ENCODE assay signal across 14 cellular contexts in the genomic region with DNA sequence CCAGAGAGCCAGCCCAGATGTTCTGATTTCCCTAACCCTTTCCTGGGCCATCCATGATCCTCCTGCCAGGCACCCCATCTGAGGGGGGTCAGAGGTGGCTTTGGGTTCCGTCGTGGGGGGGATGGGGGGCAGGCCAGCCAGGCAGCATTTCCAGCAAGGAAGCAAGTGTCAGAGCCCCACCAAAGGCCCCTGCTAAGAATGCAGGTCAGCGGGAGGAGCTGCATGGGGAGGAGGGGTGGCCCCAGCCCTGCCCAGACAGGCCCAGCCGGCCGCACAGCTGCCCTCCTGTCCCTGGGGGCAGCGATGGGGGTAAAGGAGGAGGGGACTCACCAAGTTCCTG. TPM values are rescaled to one million over a fixed set of nuclear protein-coding genes. Genes with fewer than 3 reads are reported as not detected.
DNase-seq lines count a peak whose midpoint lies in the region; ATAC-seq, FAIRE-seq and TF ChIP-seq lines count a peak whose summit lies in the region.
"Had no signal": no experiment of that assay in that cellular context is flagged by ENCODE, and none has a peak within 500 bp of the region (broad histone marks: within the 10 kb centered on the region; RNA-seq: fewer than 3 reads in every experiment).

No MANE protein-coding gene starts in this region.

- 65% methylated on average over 6 of the region's 6 CpGs for WGBS in GM12878 (ENCODE audit: insufficient coverage, insufficient replicate concordance, low lambda C conversion rate, missing lambda C conversion rate)
- WGBS in pancreas, 2 donors, result 14 to 21% methylated on average over 6 of the region's 6 CpGs
- WGBS in aorta, 2 donors, result 17 to 21% methylated on average over 6 of the region's 6 CpGs

- TF ChIP-seq CTCF in C4-2B (conservative IDR thresholded peaks at IDR 0.05) (peak; percentile 81), HEK293 (tag by site-specific recombination; IDR thresholded peaks at IDR 0.05) (no peak), GM12878 (IDR thresholded peaks at IDR 0.05 in 2 of 3, conservative IDR thresholded peaks at IDR 0.05 in 1 of 3; ENCODE audit: control insufficient read depth in 2 of 3, extremely low read depth in 1 of 3, insufficient read depth in 1 of 3, low read depth in 3 of 3, low read length in 3 of 3) (no peak), pancreas (IDR thresholded peaks at IDR 0.05) (peak in 1 of 4 donors; percentile 7)

- H3K4me1 ChIP-seq in HEK293 (ENCODE audit: control insufficient read depth, insufficient read depth, low read length), result no peaks in the 10 kb centered on the region; the same call in 1 of the 2 replicates
- H3K4me1 ChIP-seq in GM12878 (ENCODE audit: control insufficient read depth, insufficient read depth, low read length), result peaks cover 22% of the 10 kb centered on the region
- peaks cover 8 to 26% (median 16%) of the 10 kb centered on the region in 3 donors for H3K4me1 ChIP-seq in pancreas
- no peaks in the 10 kb centered on the region for H3K4me1 ChIP-seq in aorta (ENCODE audit: control insufficient read depth in 1 of 2, insufficient read depth in 2 of 2, low read length in 2 of 2)

- intact Hi-C loops in GM12878 (cut with micrococcal nuclease; ENCODE audit: unreplicated experiment), result no loop called here
- intact Hi-C loops in pancreas (cut with DNase I), result loop anchor here in 2 of 3 donors (5.0 to 10.0 kb wide), 3 partner anchors 49 to 179 kb away; no protein-coding TSS in a partner anchor
- intact Hi-C loops in aorta (cut with DNase I), result loop anchor here (5.0 kb wide), 2 partner anchors 129 to 179 kb away; partner anchors contain the start of gene CDK5RAP3 (in 2 of the 2)

- POLR2A ChIA-PET in HEK293 (lab: Yijun Ruan, JAX), result interaction anchor here (0.8 to 2.6 kb wide), 4 partner anchors 41 to 103 kb away, joined by 4 to 10 read pairs (median 6); partner anchors contain the start of gene SP2
- POLR2A ChIA-PET in GM12878 (lab: Charles Lee), result interaction anchor here (1.2 to 1.7 kb wide), 5 partner anchors 12 to 127 kb away, joined by 5 to 6 read pairs (median 6); partner anchors contain the start of genes CDK5RAP3, LRRC46, MRPL10 and SP2

- no peak for TF ChIP-seq POLR2A in GM12878 (IDR thresholded peaks at IDR 0.05; ENCODE audit: low read depth, low read length)

- no peak for ATAC-seq in GM12878
- ATAC-seq in pancreas, result no peak
- ATAC-seq in aorta (ENCODE audit: low FRiP score), result no peak
- ATAC-seq: right cardiac atrium, Right ventricle myocardium inferior had no signal

- FAIRE-seq in GM12878 (lab: Jason Lieb, UNC), result no peak
- FAIRE-seq in pancreas (lab: Jason Lieb, UNC), result no peak
- FAIRE-seq: frontal cortex, TTC549 had no signal

- DNase-seq in GM12878 (ENCODE audit: low read depth, low spot score) (no peak), pancreas (no peak), NCI-H526 (lab: John Stamatoyannopoulos, UW) (no peak), aorta (no peak), KG1 (lab: John Stamatoyannopoulos, UW) (no peak)

- peak overlapping the region; percentile 24; the same call in 1 of the 2 replicates for H3K4me2 ChIP-seq in GM12878 (ENCODE audit: control insufficient read depth, insufficient read depth)

- no peak for TF ChIP-seq RAD21 in GM12878 (IDR thresholded peaks at IDR 0.05; ENCODE audit: insufficient read depth, low read depth, low read length)

- no peaks in the 10 kb centered on the region for H3K79me2 ChIP-seq in GM12878 (ENCODE audit: control insufficient read depth, insufficient read depth, low read length)

- H2AFZ ChIP-seq in GM12878 (ENCODE audit: control insufficient read depth, low read depth, low read length), result no peak overlapping the region; the same call in 1 of the 2 replicates

- H3K9me3 ChIP-seq in HEK293 (ENCODE audit: control insufficient read depth, insufficient read depth, low read depth, low read length), result no peaks in the 10 kb centered on the region
- H3K9me3 ChIP-seq in GM12878 (replicated peaks; ENCODE audit: control insufficient read depth, insufficient read depth, low read length), result no peaks in the 10 kb centered on the region
- no peaks in the 10 kb centered on the region for H3K9me3 ChIP-seq in pancreas
- H3K9me3 ChIP-seq in aorta (ENCODE audit: control insufficient read depth, low read length), result no peaks in the 10 kb centered on the region
- H3K9me3 ChIP-seq: neutrophil had no signal

- no peak for TF ChIP-seq EP300 in GM12878 (IDR thresholded peaks at IDR 0.05; ENCODE audit: borderline replicate concordance in 1 of 2, control insufficient read depth in 1 of 2, low read depth in 2 of 2, low read length in 2 of 2)

- in situ Hi-C loops in GM12878 (cut with MboI), result loop anchor here (5.0 to 10.0 kb wide), 3 partner anchors 49 to 781 kb away; partner anchors contain the start of gene HOXB9

- no TSS peak for BruUV-seq in GM12878 (replicated peaks; lab: Mats Ljungman, UMichigan)

- H3K4me3 ChIP-seq in HEK293 (ENCODE audit: low read depth, low read length), result no peak overlapping the region
- no peak overlapping the region for H3K4me3 ChIP-seq in GM12878
- no peak overlapping the region for H3K4me3 ChIP-seq in pancreas
- H3K4me3 ChIP-seq in aorta (ENCODE audit: low read length in 2 of 2), result no peak overlapping the region

- RAD21 ChIA-PET in GM12878 (lab: Charles Lee; ENCODE audit: unreplicated experiment), result interaction anchor here (0.9 to 7.7 kb wide), 10 partner anchors 11 to 175 kb away, joined by 3 to 206 read pairs (median 8); partner anchors contain the start of genes CDK5RAP3 and SP2

- H3K27me3 ChIP-seq in GM12878 (replicated peaks in 1 of 2; ENCODE audit: control insufficient read depth in 2 of 2, insufficient read depth in 2 of 2, low read length in 1 of 2) (peaks cover 4 to 6% of the 10 kb centered on the region in 2 experiments), pancreas (peaks cover 0 to 7% (median 2%) of the 10 kb centered on the region in 4 donors), aorta (ENCODE audit: control insufficient read depth in 1 of 2, insufficient read depth in 2 of 2, low read length in 1 of 2) (no peaks in the 10 kb centered on the region)

- CTCF ChIA-PET in HEK293 (lab: Yijun Ruan, JAX) (interaction anchor here (0.5 to 19.4 kb wide), 23 partner anchors 9 to 269 kb away, joined by 3 to 837 read pairs (median 4); partner anchors contain the start of genes CDK5RAP3, LRRC46, MRPL10 and OSBPL7), GM12878 (lab: Yijun Ruan, JAX) (interaction anchor here (0.6 to 12.4 kb wide), 15 partner anchors 9 to 174 kb away, joined by 3 to 502 read pairs (median 11); partner anchors contain the start of genes CDK5RAP3, LRRC46, MRPL10 and OSBPL7)

- SMC1A ChIA-PET in GM12878 (lab: Charles Lee; ENCODE audit: uncharacterized antibody, unreplicated experiment), result interaction anchor here (1.0 to 13.1 kb wide), 13 partner anchors 8 to 177 kb away, joined by 3 to 231 read pairs (median 4); partner anchors contain the start of genes CDK5RAP3, LRRC46, MRPL10 and PNPO

- no peaks in the 10 kb centered on the region for H4K20me1 ChIP-seq in GM12878 (ENCODE audit: control insufficient read depth, insufficient read depth)

- H3K36me3 ChIP-seq in HEK293 (ENCODE audit: control insufficient read depth in 2 of 2, insufficient read depth in 1 of 2, low read length in 2 of 2) (peaks cover 0 to 16% of the 10 kb centered on the region in 2 experiments; a peak in 1 of 3 replicates), GM12878 (ENCODE audit: control insufficient read depth in 2 of 2, insufficient read depth in 2 of 2, low read length in 1 of 2) (no peaks in the 10 kb centered on the region), pancreas (no peaks in the 10 kb centered on the region), aorta (ENCODE audit: control insufficient read depth in 1 of 2, insufficient read depth in 2 of 2, low read length in 1 of 2) (no peaks in the 10 kb centered on the region)

- H3K9ac ChIP-seq in GM12878 (ENCODE audit: control insufficient read depth, insufficient read depth, low read length), result no peak overlapping the region

- H3K27ac ChIP-seq in C4-2B (peak overlapping the region; percentile 57), HEK293 (ENCODE audit: extremely low read depth, low read depth, low read length) (no peak overlapping the region), GM12878 (ENCODE audit: control insufficient read depth, insufficient read depth) (no peak overlapping the region), pancreas (peak overlapping the region in 3 of 4 donors; percentile 12 to 51 (median 13)), aorta (ENCODE audit: low read depth in 1 of 2, low read length in 2 of 2) (no peak overlapping the region)
- H3K27ac ChIP-seq: neutrophil had no signal

RNA-seq across cellular contexts. Expression of gene SCRN2, which starts 2.3 kb away (rescaled TPM):
- total RNA-seq in GM12878 (2013; cell fraction: nucleolus; rRNA removed), result 53.1 and 65.3 TPM in 2 replicates
- total RNA-seq in GM12878 (2014; rRNA removed), result 33.3 and 39.3 TPM in 2 replicates
- total RNA-seq in GM12878 (2014; rRNA removed; fragmentation: Illumina TruSeq; extraction: Trizol), result 13.5 TPM in 2 replicates
- 28.9 and 30.5 TPM in 2 replicates for total RNA-seq in GM12878 (2021)
- 12.7 TPM for polyA plus RNA-seq in GM12878 (2011; ENCODE audit: low read depth)
- 9.7 and 15.4 TPM in 2 replicates for polyA plus RNA-seq in GM12878 (2011; rRNA removed)
- 28.5 and 36.7 TPM in 2 replicates for polyA plus RNA-seq in GM12878 (2011; cell fraction: cytosol; rRNA removed)
- polyA plus RNA-seq in GM12878 (2011; cell fraction: nucleus; rRNA removed), result 140 and 158 TPM in 2 replicates
- 28.3 and 28.5 TPM in 2 replicates for polyA plus RNA-seq in GM12878 (2012)
- 3.0 and 10.8 TPM in 2 replicates for polyA plus RNA-seq in GM12878 (2014; fragmentation: Illumina TruSeq; extraction: Trizol)
- polyA plus RNA-seq in GM12878 (2014; fragmentation: Nextera tagmentation; extraction: Ambion mirVana), result 1 to 10 TPM in 1 of 2 experiments, under 1 TPM in 1; 0.34 to 1.9 TPM
- 32.7 and 33.4 TPM in 2 replicates for polyA plus RNA-seq in GM12878 (2014; rRNA removed)
- 10 to 100 TPM; 24.8 to 29.9 TPM for polyA plus RNA-seq in GM12878 (2016; fragmentation: Nextera tagmentation; extraction: Ambion mirVana)
- polyA minus RNA-seq in GM12878 (2011; rRNA and poly(A)+ RNA removed), result 9.4 and 24.8 TPM in 2 replicates
- polyA minus RNA-seq in GM12878 (2011; cell fraction: cytosol; rRNA and poly(A)+ RNA removed), result 8.5 and 8.6 TPM in 2 replicates
- 31.2 and 38.5 TPM in 2 replicates for polyA minus RNA-seq in GM12878 (2011; cell fraction: nucleus; rRNA and poly(A)+ RNA removed)
- total RNA-seq in pancreas, result 10 to 100 TPM; 12.6 to 24.3 (median 19.0) TPM
- polyA plus RNA-seq in pancreas, result 10 to 100 TPM; 50.4 to 56.1 TPM
- 10 to 100 TPM; 19.3 to 37.6 TPM for total RNA-seq in aorta
- polyA plus RNA-seq in aorta, result 10 to 100 TPM; 21.2 to 64.1 TPM

RNA-seq across cellular contexts. Expression of gene SP6, which starts 7.6 kb away (rescaled TPM):
- 0.21 and 0.34 TPM in 2 replicates for total RNA-seq in GM12878 (2013; cell fraction: nucleolus; rRNA removed)
- total RNA-seq in GM12878 (2014; rRNA removed) (not detected in 2 replicates), GM12878 (2014; rRNA removed; fragmentation: Illumina TruSeq; extraction: Trizol) (0.05 TPM in 1 of 2 replicates, not detected in the other), GM12878 (2021) (0.05 TPM in 1 of 2 replicates, not detected in the other), pancreas (under 1 TPM; 0.12 to 0.56 (median 0.22) TPM), aorta (under 1 TPM; 0.78 to 0.81 TPM)
- polyA plus RNA-seq in GM12878 (2011; ENCODE audit: low read depth), result not detected
- polyA plus RNA-seq in GM12878 (2011; rRNA removed) (0.03 and 0.05 TPM in 2 replicates), GM12878 (2014; fragmentation: Illumina TruSeq; extraction: Trizol) (not detected in 2 replicates), GM12878 (2014; fragmentation: Nextera tagmentation; extraction: Ambion mirVana) (not detected), GM12878 (2014; rRNA removed) (0.06 TPM in 1 of 2 replicates, not detected in the other), GM12878 (2016; fragmentation: Nextera tagmentation; extraction: Ambion mirVana) (under 1 TPM in 1 of 2 experiments, not detected in 1; 0.15 TPM), pancreas (under 1 TPM; 0.16 to 0.27 TPM), aorta (under 1 TPM in 1 of 2 donors, not detected in 1; 0.25 TPM)
- 0.05 and 0.07 TPM in 2 replicates for polyA plus RNA-seq in GM12878 (2011; cell fraction: cytosol; rRNA removed)
- polyA plus RNA-seq in GM12878 (2011; cell fraction: nucleus; rRNA removed), result 0.12 TPM in 2 replicates
- polyA plus RNA-seq in GM12878 (2012), result 0.08 and 0.09 TPM in 2 replicates
- 0.21 TPM in 1 of 2 replicates, not detected in the other for polyA minus RNA-seq in GM12878 (2011; rRNA and poly(A)+ RNA removed)
- not detected in 2 replicates for polyA minus RNA-seq in GM12878 (2011; cell fraction: cytosol; rRNA and poly(A)+ RNA removed)
- polyA minus RNA-seq in GM12878 (2011; cell fraction: nucleus; rRNA and poly(A)+ RNA removed), result 0.12 and 0.19 TPM in 2 replicates
- total RNA-seq: frontal cortex, LHCN-M2 had no signal

RNA-seq across cellular contexts. Expression of gene LRRC46, which starts 11.9 kb away (rescaled TPM):
- total RNA-seq in GM12878 (2013; cell fraction: nucleolus; rRNA removed), result not detected in 2 replicates
- total RNA-seq in GM12878 (2014; rRNA removed) (0.16 and 0.23 TPM in 2 replicates), GM12878 (2014; rRNA removed; fragmentation: Illumina TruSeq; extraction: Trizol) (0.22 and 0.37 TPM in 2 replicates), GM12878 (2021) (0.38 and 0.53 TPM in 2 replicates), pancreas (under 1 TPM; 0.14 to 0.66 (median 0.38) TPM), aorta (under 1 TPM in 1 of 2 donors, not detected in 1; 0.51 TPM)
- polyA plus RNA-seq in GM12878 (2011; ENCODE audit: low read depth), result 0.42 TPM
- polyA plus RNA-seq in GM12878 (2011; rRNA removed) (0.35 and 0.39 TPM in 2 replicates), GM12878 (2014; fragmentation: Illumina TruSeq; extraction: Trizol) (1.0 and 2.8 TPM in 2 replicates), GM12878 (2014; fragmentation: Nextera tagmentation; extraction: Ambion mirVana) (under 1 TPM in 1 of 2 experiments, not detected in 1; 0.15 TPM), GM12878 (2014; rRNA removed) (0.29 and 0.72 TPM in 2 replicates), GM12878 (2016; fragmentation: Nextera tagmentation; extraction: Ambion mirVana) (1 to 10 TPM; 1.7 to 1.8 TPM), pancreas (1 to 10 TPM in 1 of 2 donors, under 1 TPM in 1; 0.73 to 1.8 TPM), aorta (under 1 TPM in 1 of 2 donors, not detected in 1; 0.87 TPM)
- polyA plus RNA-seq in GM12878 (2011; cell fraction: cytosol; rRNA removed), result 0.28 and 0.45 TPM in 2 replicates
- polyA plus RNA-seq in GM12878 (2011; cell fraction: nucleus; rRNA removed), result 0.67 and 0.89 TPM in 2 replicates
- 0.34 and 0.35 TPM in 2 replicates for polyA plus RNA-seq in GM12878 (2012)
- 0.31 and 0.37 TPM in 2 replicates for polyA minus RNA-seq in GM12878 (2011; rRNA and poly(A)+ RNA removed)
- polyA minus RNA-seq in GM12878 (2011; cell fraction: cytosol; rRNA and poly(A)+ RNA removed), result not detected in 2 replicates
- polyA minus RNA-seq in GM12878 (2011; cell fraction: nucleus; rRNA and poly(A)+ RNA removed), result 0.48 TPM in 1 of 2 replicates, not detected in the other
- total RNA-seq: frontal cortex, mesenteric fat pad had no signal

RNA-seq across cellular contexts. Expression of gene MRPL10, which starts 12.0 kb away (rescaled TPM):
- 16.1 and 17.5 TPM in 2 replicates for total RNA-seq in GM12878 (2013; cell fraction: nucleolus; rRNA removed)
- total RNA-seq in GM12878 (2014; rRNA removed) (56.6 and 56.9 TPM in 2 replicates), GM12878 (2014; rRNA removed; fragmentation: Illumina TruSeq; extraction: Trizol) (32.7 and 35.6 TPM in 2 replicates), GM12878 (2021) (44.6 and 44.8 TPM in 2 replicates), pancreas (10 to 100 TPM; 16.8 to 35.2 (median 25.1) TPM), aorta (10 to 100 TPM; 21.6 to 28.6 TPM)
- 31.9 TPM for polyA plus RNA-seq in GM12878 (2011; ENCODE audit: low read depth)
- polyA plus RNA-seq in GM12878 (2011; rRNA removed) (37.1 and 61.9 TPM in 2 replicates), GM12878 (2014; fragmentation: Illumina TruSeq; extraction: Trizol) (22.4 and 48.3 TPM in 2 replicates), GM12878 (2014; fragmentation: Nextera tagmentation; extraction: Ambion mirVana) (10 to 100 TPM; 18.9 to 22.3 TPM), GM12878 (2014; rRNA removed) (46.1 and 50.7 TPM in 2 replicates), GM12878 (2016; fragmentation: Nextera tagmentation; extraction: Ambion mirVana) (10 to 100 TPM; 46.3 to 49.1 TPM), pancreas (10 to 100 TPM; 18.3 to 23.2 TPM), aorta (10 to 100 TPM; 34.4 to 42.2 TPM)
- 90.0 and 112 TPM in 2 replicates for polyA plus RNA-seq in GM12878 (2011; cell fraction: cytosol; rRNA removed)
- polyA plus RNA-seq in GM12878 (2011; cell fraction: nucleus; rRNA removed), result 48.9 and 49.8 TPM in 2 replicates
- 40.6 and 55.5 TPM in 2 replicates for polyA plus RNA-seq in GM12878 (2012)
- polyA minus RNA-seq in GM12878 (2011; rRNA and poly(A)+ RNA removed), result 81.3 and 114 TPM in 2 replicates
- polyA minus RNA-seq in GM12878 (2011; cell fraction: cytosol; rRNA and poly(A)+ RNA removed), result 28.9 and 35.2 TPM in 2 replicates
- polyA minus RNA-seq in GM12878 (2011; cell fraction: nucleus; rRNA and poly(A)+ RNA removed), result 13.5 and 24.3 TPM in 2 replicates

RNA-seq across cellular contexts. Expression of gene OSBPL7, which starts 21.8 kb away (rescaled TPM):
- total RNA-seq in GM12878 (2013; cell fraction: nucleolus; rRNA removed), result 63.2 and 64.3 TPM in 2 replicates
- 8.4 and 9.9 TPM in 2 replicates for total RNA-seq in GM12878 (2014; rRNA removed)
- total RNA-seq in GM12878 (2014; rRNA removed; fragmentation: Illumina TruSeq; extraction: Trizol), result 4.0 and 5.7 TPM in 2 replicates
- total RNA-seq in GM12878 (2021), result 14.2 and 16.1 TPM in 2 replicates
- polyA plus RNA-seq in GM12878 (2011; ENCODE audit: low read depth), result 3.9 TPM
- polyA plus RNA-seq in GM12878 (2011; rRNA removed), result 4.7 and 9.9 TPM in 2 replicates
- 7.8 and 11.8 TPM in 2 replicates for polyA plus RNA-seq in GM12878 (2011; cell fraction: cytosol; rRNA removed)
- polyA plus RNA-seq in GM12878 (2011; cell fraction: nucleus; rRNA removed), result 205 and 247 TPM in 2 replicates
- polyA plus RNA-seq in GM12878 (2012), result 12.7 and 12.9 TPM in 2 replicates
- polyA plus RNA-seq in GM12878 (2014; fragmentation: Illumina TruSeq; extraction: Trizol), result 2.4 and 5.3 TPM in 2 replicates
- under 1 TPM; 0.50 to 0.82 TPM for polyA plus RNA-seq in GM12878 (2014; fragmentation: Nextera tagmentation; extraction: Ambion mirVana)
- polyA plus RNA-seq in GM12878 (2014; rRNA removed), result 14.0 and 18.4 TPM in 2 replicates
- 1 to 10 TPM; 6.3 to 7.2 TPM for polyA plus RNA-seq in GM12878 (2016; fragmentation: Nextera tagmentation; extraction: Ambion mirVana)
- 9.4 and 19.1 TPM in 2 replicates for polyA minus RNA-seq in GM12878 (2011; rRNA and poly(A)+ RNA removed)
- 6.3 and 6.9 TPM in 2 replicates for polyA minus RNA-seq in GM12878 (2011; cell fraction: cytosol; rRNA and poly(A)+ RNA removed)
- polyA minus RNA-seq in GM12878 (2011; cell fraction: nucleus; rRNA and poly(A)+ RNA removed), result 46.7 and 51.1 TPM in 2 replicates
- total RNA-seq in pancreas, result 10 to 100 TPM in 3 of 6 donors, 1 to 10 TPM in 3; 8.4 to 20.2 (median 11.3) TPM
- polyA plus RNA-seq in pancreas, result 10 to 100 TPM; 23.3 to 34.7 TPM
- total RNA-seq in aorta, result 10 to 100 TPM; 10.7 to 21.1 TPM
- 10 to 100 TPM in 1 of 2 donors, 1 to 10 TPM in 1; 8.9 to 20.1 TPM for polyA plus RNA-seq in aorta

Comparison
In these comparisons a context has a peak if more than half of its experiments do, and no peak if none do; other contexts are left out.
1. H3K27ac ChIP-seq: peak in C4-2B (single experiment) and pancreas (3 of 4); none in HEK293 (single experiment), GM12878 (single experiment) and aorta (0 of 2).